In the genomic region with DNA sequence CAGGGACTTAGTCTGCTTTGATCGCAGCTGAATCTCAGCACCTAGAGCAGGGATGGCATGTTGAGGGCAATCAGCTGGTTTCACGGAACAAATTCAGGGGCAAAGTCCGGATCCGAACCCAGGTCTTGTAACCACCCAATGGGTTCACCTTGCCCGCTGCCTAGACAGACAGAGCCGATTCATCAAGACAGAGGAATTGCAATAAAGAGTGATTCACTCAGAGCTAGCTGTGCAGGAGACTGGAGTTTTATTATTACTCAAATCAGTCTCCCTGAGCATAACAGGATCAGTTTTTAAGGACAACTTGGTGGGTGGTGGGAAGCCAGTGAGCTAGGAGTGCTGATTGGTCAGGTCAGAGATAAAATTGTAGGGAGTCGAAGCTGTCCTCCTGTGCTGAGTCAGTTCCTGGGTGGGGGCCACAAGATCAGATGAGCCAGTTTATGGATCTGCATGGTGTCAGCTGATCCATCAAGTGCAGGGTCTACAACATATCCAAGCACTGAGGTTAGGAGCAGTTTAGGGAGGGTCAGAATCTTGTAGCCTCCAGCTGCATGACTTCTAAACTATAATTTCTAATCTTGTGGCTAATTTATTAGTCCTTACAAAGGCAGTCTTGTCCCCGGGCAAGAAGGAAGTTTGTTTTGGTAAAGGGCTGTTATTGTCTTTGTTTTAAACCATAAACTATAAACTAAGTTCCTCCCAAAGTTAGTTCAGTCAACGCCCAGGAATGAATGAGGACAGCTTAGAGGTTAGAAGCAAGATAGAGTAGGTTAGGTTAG, we compare ENCODE assay signal across 13 cellular contexts. TPM values are rescaled to one million over a fixed set of nuclear protein-coding genes. Genes with fewer than 3 reads are reported as not detected.
A peak's percentile ranks its signal among the peaks of the same experiment; 100 is the strongest.
DNase-seq lines count a peak whose midpoint lies in the region; FAIRE-seq and TF ChIP-seq lines count a peak whose summit lies in the region.
"Had no signal": no experiment of that assay in that cellular context is flagged by ENCODE, and none has a peak within 500 bp of the region (broad histone marks: within the 10 kb centered on the region; RNA-seq: fewer than 3 reads in every experiment).

No MANE protein-coding gene starts in this region.

- peak overlapping the region; percentile 58 to 62 for H3K27ac ChIP-seq in uterus
- H3K27ac ChIP-seq: SJCRH30 had no signal

- intact Hi-C loops in uterus (cut with DNase I; ENCODE audit: low total_unique reads) = no loop called here

- H3K4me3 ChIP-seq in adipocyte (ENCODE audit: low read length) (peak overlapping the region; percentile 62), uterus (no peak overlapping the region)
- H3K4me3 ChIP-seq: SJCRH30 had no signal

- H3K36me3 ChIP-seq in adipocyte (ENCODE audit: control insufficient read depth, insufficient read depth, low read length, severe bottlenecking) (no peaks in the 10 kb centered on the region), uterus (no peaks in the 10 kb centered on the region)
- H3K36me3 ChIP-seq: SJCRH30 had no signal

- H3K4me1 ChIP-seq in adipocyte (ENCODE audit: control insufficient read depth, insufficient read depth, low read length) (peaks cover 37% of the 10 kb centered on the region), uterus (peaks cover 4% of the 10 kb centered on the region in 2 donors)
- H3K4me1 ChIP-seq: SJCRH30 had no signal

- no peaks in the 10 kb centered on the region for H3K27me3 ChIP-seq in adipocyte (replicated peaks; ENCODE audit: control insufficient read depth, insufficient read depth, low read length)
- H3K27me3 ChIP-seq in uterus = no peaks in the 10 kb centered on the region
- H3K27me3 ChIP-seq: SJCRH30 had no signal

- no peak for TF ChIP-seq CTCF in uterus (IDR thresholded peaks at IDR 0.05)

- TF ChIP-seq POLR2A in uterus (IDR thresholded peaks at IDR 0.05) = no peak

- FAIRE-seq in RCC 7860 (lab: Jason Lieb, UNC) = no peak
- FAIRE-seq: GM12892 had no signal

- peak overlapping the region; percentile 64 for H3K9ac ChIP-seq in adipocyte (ENCODE audit: low read length)

- H3K9me3 ChIP-seq in adipocyte (ENCODE audit: control insufficient read depth, low read length) = peaks cover 6% of the 10 kb centered on the region
- no peaks in the 10 kb centered on the region for H3K9me3 ChIP-seq in uterus
- H3K9me3 ChIP-seq: SJCRH30 had no signal

- DNase-seq in HT-29 (ENCODE audit: low spot score) (peak; percentile 54), adipocyte (ENCODE audit: low read depth) (peak; percentile 11), foreskin melanocyte (peak; percentile 73), uterus (peak; percentile 28 to 37), RCC 7860 (ENCODE audit: low spot score) (no peak), NCI-H510A treated with DMSO at 0.1 percent for 48 hours (lab: John Stamatoyannopoulos, UW) (no peak)
- no peak for DNase-seq in activated CD4-positive, alpha-beta T cell treated with anti-CD3 and anti-CD28 coated beads, Interleukin-2, amount 50 U/mL, for 48 hours
- DNase-seq: activated CD4-positive, CD25-positive, alpha-beta regulatory T cell; DMS153; stimulated activated CD4-positive, alpha-beta T cell treated with anti-CD3 and anti-CD28 coated beads, Interleukin-4, amount 100 ng/mL, for 1 hour; stimulated activated naive CD8-positive, alpha-beta T cell treated with anti-CD3 and anti-CD28 coated beads, Interleukin-15, amount 100 ng/mL, for 72 hours had no signal

RNA-seq across cellular contexts. Expression of a gene that starts 43.5 kb away (rescaled TPM):
- 12.3 and 14.1 TPM in 2 replicates for total RNA-seq in HT-29 (2014; rRNA removed; shearing (Covaris generic))
- 10 to 100 TPM; 12.3 to 44.7 (median 28.1) TPM for total RNA-seq in uterus

Comparison
In these comparisons a context has a peak if more than half of its experiments do, and no peak if none do; other contexts are left out.
1. DNase-seq: peak in HT-29 (single experiment), adipocyte (single experiment), foreskin melanocyte (single experiment) and uterus (2 of 2); none in activated CD4-positive, alpha-beta T cell treated with anti-CD3 and anti-CD28 coated beads, Interleukin-2, amount 50 U/mL, for 48 hours (0 of 2), RCC 7860 (single experiment) and NCI-H510A treated with DMSO at 0.1 percent for 48 hours (single experiment).